In genomic region chrX:119763836-119764387, GRCh38 we compare ENCODE assay signal across 26 cellular contexts. TPM values are rescaled to one million over a fixed set of nuclear protein-coding genes. Genes with fewer than 3 reads are reported as not detected.
DNase-seq lines count a peak whose midpoint lies in the region; ATAC-seq and TF ChIP-seq lines count a peak whose summit lies in the region.
"Had no signal": no experiment of that assay in that cellular context is flagged by ENCODE, and none has a peak within 500 bp of the region (broad histone marks: within the 10 kb centered on the region; RNA-seq: fewer than 3 reads in every experiment).

No MANE protein-coding gene starts in this region.

- peak overlapping the region in 2 of 3 donors; percentile 73 to 77 for H3K27ac Mint-ChIP-seq in IgD-negative memory B cell
- H3K27ac Mint-ChIP-seq in WTC11, result peak overlapping the region; percentile 27; the same call in 1 of the 2 replicates
- peak overlapping the region; percentile 89 for H3K27ac Mint-ChIP-seq in osteocyte (ENCODE audit: unreplicated experiment)
- H3K27ac Mint-ChIP-seq in mesothelial cell of epicardium, result no peak overlapping the region
- H3K27ac Mint-ChIP-seq: activated naive CD8-positive, alpha-beta T cell treated with anti-CD3 and anti-CD28 coated beads, Interleukin-2, amount 10 ng/mL, durations not matched to agents 7 days and 5 days had no signal

- DNase-seq in WTC11 (ENCODE audit: low spot score) (no peak), osteocyte (ENCODE audit: extremely low spot score, unreplicated experiment) (no peak), mesothelial cell of epicardium (ENCODE audit: low spot score in 2 of 2, unreplicated experiment in 2 of 2) (no peak), MM.1S (no peak), left lobe of liver (ENCODE audit: low spot score) (no peak)
- DNase-seq: activated CD4-positive, alpha-beta T cell treated with anti-CD3 and anti-CD28 coated beads, Interleukin-2, amount 50 U/mL, for 4 hours; activated CD8-positive, alpha-beta memory T cell treated with anti-CD3 and anti-CD28 coated beads, Interleukin-2, amount 50 U/mL, for 48 hours; activated naive CD8-positive, alpha-beta T cell treated with anti-CD3 and anti-CD28 coated beads, Interleukin-2, amount 10 ng/mL, durations not matched to agents 7 days and 5 days; colonic mucosa; DMS 273 treated with DMSO at 0.1 percent for 48 hours; naive thymus-derived CD8-positive, alpha-beta T cell; NCI-H1417 treated with DMSO at 0.1 percent for 48 hours; NCI-H510A; NK-92 treated with Interleukin-12 subunit alpha and Interleukin-12 subunit beta, amount 100 ng/mL, for 24 hours; ovary; T-helper 9 cell; upper lobe of left lung had no signal

- peaks cover 0 to 9% (median 0%) of the 10 kb centered on the region in 11 experiments; a peak in 6 of 22 replicates for H4K20me1 ChIP-seq in BLaER1 treated with 17β-estradiol and CSF1 and Interleukin-3, amounts not matched to agents 10 nM and 100 nM
- H4K20me1 ChIP-seq in MM.1S (ENCODE audit: insufficient read depth, low read length), result no peaks in the 10 kb centered on the region

- TF ChIP-seq CTCF in WTC11 (IDR thresholded peaks at IDR 0.05) (no peak), osteocyte (IDR thresholded peaks at IDR 0.05) (no peak), mesothelial cell of epicardium (IDR thresholded peaks at IDR 0.05; ENCODE audit: unreplicated experiment) (no peak), MM.1S (IDR thresholded peaks at IDR 0.05; ENCODE audit: low read length) (no peak)

- no peak overlapping the region for H3K4me3 ChIP-seq in BLaER1 treated with 17β-estradiol and CSF1 and Interleukin-3, amounts not matched to agents 10 nM and 100 nM
- H3K4me3 ChIP-seq in MM.1S (ENCODE audit: low read length), result no peak overlapping the region
- H3K4me3 ChIP-seq: colonic mucosa, ovary, right atrium auricular region, upper lobe of left lung had no signal

- 0 out of 2 replicates have a peak, but pooled peaks cover 4% of the 10 kb centered on the region for H3F3A ChIP-seq in MM.1S (ENCODE audit: insufficient read depth, low read length)

- H3K36me3 ChIP-seq in BLaER1 treated with 17β-estradiol and CSF1 and Interleukin-3, amounts not matched to agents 10 nM and 100 nM, result 0 out of 22 replicates have a peak, but pooled peaks cover 0 to 4% (median 0%) of the 10 kb centered on the region in 11 experiments
- H3K36me3 ChIP-seq in MM.1S (replicated peaks; ENCODE audit: insufficient read depth, low read length), result no peaks in the 10 kb centered on the region
- H3K36me3 ChIP-seq: brain microvascular endothelial cell, colonic mucosa, ovary, right atrium auricular region, upper lobe of left lung had no signal

- H3K4me2 ChIP-seq in BLaER1 treated with 17β-estradiol and CSF1 and Interleukin-3, amounts not matched to agents 10 nM and 100 nM, result peak overlapping the region; percentile 12 to 65 (median 50); a peak in 21 of 22 replicates
- no peak overlapping the region; the same call in 1 of the 2 replicates for H3K4me2 ChIP-seq in MM.1S (ENCODE audit: low read depth, low read length)

- H3K79me2 ChIP-seq in MM.1S (ENCODE audit: low read length), result no peaks in the 10 kb centered on the region

- H3K9me3 Mint-ChIP-seq in IgD-negative memory B cell, result no peaks in the 10 kb centered on the region
- no peaks in the 10 kb centered on the region for H3K9me3 Mint-ChIP-seq in WTC11
- no peaks in the 10 kb centered on the region for H3K9me3 Mint-ChIP-seq in osteocyte (ENCODE audit: unreplicated experiment)
- H3K9me3 Mint-ChIP-seq in mesothelial cell of epicardium, result no peaks in the 10 kb centered on the region
- H3K9me3 Mint-ChIP-seq: activated naive CD8-positive, alpha-beta T cell treated with anti-CD3 and anti-CD28 coated beads, Interleukin-2, amount 10 ng/mL, durations not matched to agents 7 days and 5 days; naive thymus-derived CD8-positive, alpha-beta T cell had no signal

- H3K4me1 Mint-ChIP-seq in IgD-negative memory B cell (peaks cover 35 to 45% (median 38%) of the 10 kb centered on the region in 3 donors), WTC11 (peaks cover 14% of the 10 kb centered on the region), osteocyte (ENCODE audit: unreplicated experiment) (peaks cover 40% of the 10 kb centered on the region), mesothelial cell of epicardium (peaks cover 6% of the 10 kb centered on the region)

- H3K36me3 Mint-ChIP-seq in IgD-negative memory B cell (no peaks in the 10 kb centered on the region), WTC11 (no peaks in the 10 kb centered on the region), osteocyte (ENCODE audit: unreplicated experiment) (no peaks in the 10 kb centered on the region), mesothelial cell of epicardium (peaks cover 2% of the 10 kb centered on the region)
- H3K36me3 Mint-ChIP-seq: activated naive CD8-positive, alpha-beta T cell treated with anti-CD3 and anti-CD28 coated beads, Interleukin-2, amount 10 ng/mL, durations not matched to agents 7 days and 5 days had no signal

- peaks cover 0 to 3% (median under 1%) of the 10 kb centered on the region in 11 experiments; a peak in 7 of 22 replicates for H3K9me3 ChIP-seq in BLaER1 treated with 17β-estradiol and CSF1 and Interleukin-3, amounts not matched to agents 10 nM and 100 nM (replicated peaks in 1 of 11)
- no peaks in the 10 kb centered on the region for H3K9me3 ChIP-seq in MM.1S (replicated peaks; ENCODE audit: insufficient read depth, low read length)
- H3K9me3 ChIP-seq: colonic mucosa, ovary, right atrium auricular region, upper lobe of left lung had no signal

- H3K4me3 Mint-ChIP-seq in IgD-negative memory B cell (peak overlapping the region in 3 of 4 donors; percentile 41 to 89 (median 74)), WTC11 (no peak overlapping the region), osteocyte (ENCODE audit: unreplicated experiment) (no peak overlapping the region), mesothelial cell of epicardium (no peak overlapping the region)
- H3K4me3 Mint-ChIP-seq: activated naive CD8-positive, alpha-beta T cell treated with anti-CD3 and anti-CD28 coated beads, Interleukin-2, amount 10 ng/mL, durations not matched to agents 7 days and 5 days; CD14-positive monocyte; naive thymus-derived CD8-positive, alpha-beta T cell had no signal

- POLR2A ChIA-PET in WTC11 (lab: Charles Lee), result no interaction called here

- ATAC-seq in WTC11 (no peak), GM21737 (IDR thresholded peaks at IDR 0.05; ENCODE audit: unreplicated experiment) (no peak), left lobe of liver (no peak)
- ATAC-seq: naive thymus-derived CD8-positive, alpha-beta T cell had no signal

- H2AFZ ChIP-seq in MM.1S (ENCODE audit: low read length), result no peak overlapping the region

- H3K4me1 ChIP-seq in BLaER1 treated with 17β-estradiol and CSF1 and Interleukin-3, amounts not matched to agents 10 nM and 100 nM, result peaks cover 52 to 71% (median 63%) of the 10 kb centered on the region in 10 experiments
- H3K4me1 ChIP-seq in MM.1S (ENCODE audit: low read length), result peaks cover 18% of the 10 kb centered on the region
- H3K4me1 ChIP-seq: colonic mucosa had no signal

- no peaks in the 10 kb centered on the region for H3K9me2 ChIP-seq in MM.1S (replicated peaks; ENCODE audit: insufficient read depth, low read length)

- H3K27me3 ChIP-seq in BLaER1 treated with 17β-estradiol and CSF1 and Interleukin-3, amounts not matched to agents 10 nM and 100 nM, result 0 out of 22 replicates have a peak, but pooled peaks cover 0 to 5% (median 0%) of the 10 kb centered on the region in 11 experiments
- no peaks in the 10 kb centered on the region for H3K27me3 ChIP-seq in MM.1S (replicated peaks; ENCODE audit: insufficient read depth, low read length)
- H3K27me3 ChIP-seq: brain microvascular endothelial cell, colonic mucosa, ovary, upper lobe of left lung had no signal

- CTCF ChIA-PET in WTC11 (lab: Charles Lee), result no interaction called here

- H3K9ac ChIP-seq in BLaER1 treated with 17β-estradiol and CSF1 and Interleukin-3, amounts not matched to agents 10 nM and 100 nM, result no peak overlapping the region
- no peak overlapping the region for H3K9ac ChIP-seq in MM.1S (ENCODE audit: low read length)
- H3K9ac ChIP-seq: GM23248 had no signal

- H3K27ac ChIP-seq in BLaER1 treated with 17β-estradiol and CSF1 and Interleukin-3, amounts not matched to agents 10 nM and 100 nM, result no peak overlapping the region
- no peak overlapping the region for H3K27ac ChIP-seq in MM.1S (ENCODE audit: low read length)
- H3K27ac ChIP-seq: brain microvascular endothelial cell, colonic mucosa, ovary, right atrium auricular region, RWPE1, upper lobe of left lung had no signal

- peaks cover 2% of the 10 kb centered on the region for H3K27me3 Mint-ChIP-seq in IgD-negative memory B cell
- H3K27me3 Mint-ChIP-seq in WTC11 (ENCODE audit: low read depth), result peaks cover 13% of the 10 kb centered on the region
- H3K27me3 Mint-ChIP-seq in osteocyte (ENCODE audit: unreplicated experiment), result no peaks in the 10 kb centered on the region
- peaks cover 15% of the 10 kb centered on the region for H3K27me3 Mint-ChIP-seq in mesothelial cell of epicardium (ENCODE audit: low read depth)
- H3K27me3 Mint-ChIP-seq: activated naive CD8-positive, alpha-beta T cell treated with anti-CD3 and anti-CD28 coated beads, Interleukin-2, amount 10 ng/mL, durations not matched to agents 7 days and 5 days; naive thymus-derived CD8-positive, alpha-beta T cell had no signal

TF ChIP-seq in WTC11, 78 proteins besides CTCF, POLR2A, EP300 and RAD21 (continues in another document):
- TF ChIP-seq ELF4 (CRISPR knock-in tag; IDR thresholded peaks at IDR 0.05; ENCODE audit: low read depth), result no peak
- TF ChIP-seq TP53 (CRISPR knock-in tag; IDR thresholded peaks at IDR 0.05), result no peak
- TF ChIP-seq OVOL2 (CRISPR knock-in tag; IDR thresholded peaks at IDR 0.05; ENCODE audit: borderline replicate concordance), result no peak

RNA-seq across cellular contexts. Expression of gene SOWAHD, which starts 5.5 kb away (rescaled TPM):
- 36.1 TPM for polyA plus RNA-seq in IgD-negative memory B cell
- total RNA-seq in WTC11 (2021), result 3.6 to 5.0 TPM (median 4.3 TPM) in 3 replicates
- 1.1 and 1.5 TPM in 2 replicates for total RNA-seq in osteocyte
- 0.38 TPM in 2 of 3 replicates, not detected in the other for total RNA-seq in mesothelial cell of epicardium
- 0.45 TPM for total RNA-seq in left lobe of liver
- total RNA-seq: glomerular endothelial cell, right atrium auricular region had no signal
- polyA plus RNA-seq: GM23248 had no signal

RNA-seq across cellular contexts. Expression of gene RPL39, which starts 27.5 kb away (rescaled TPM):
- 4,549 TPM for polyA plus RNA-seq in IgD-negative memory B cell
- total RNA-seq in WTC11 (2021) (1,551 to 1,842 TPM (median 1,763 TPM) in 3 replicates), osteocyte (1,616 and 1,617 TPM in 2 replicates), mesothelial cell of epicardium (2,086 to 2,208 TPM (median 2,190 TPM) in 3 replicates), left lobe of liver (513 TPM)

Comparison
In these comparisons a context has a peak if more than half of its experiments do, and no peak if none do; other contexts are left out.
1. H3K4me3 Mint-ChIP-seq: peak in IgD-negative memory B cell (3 of 4); none in WTC11 (single experiment), osteocyte (single experiment) and mesothelial cell of epicardium (single experiment).